27 cellular contexts compared by ENCODE assay signal in genomic region chr19:2790194-2790556, GRCh38.
"Had no signal": no experiment of that assay in that cellular context is flagged by ENCODE, and none has a peak within 500 bp of the region (broad histone marks: within the 10 kb centered on the region; RNA-seq: fewer than 3 reads in every experiment).

No MANE protein-coding gene starts in this region.

- H3K27me3 ChIP-seq: brain microvascular endothelial cell, dorsolateral prefrontal cortex, neural progenitor cell, upper lobe of left lung, vagina had no signal

- H3K36me3 ChIP-seq: neural progenitor cell had no signal

- H3K4me3 ChIP-seq: coronary artery, dorsolateral prefrontal cortex, neural progenitor cell, upper lobe of left lung, vagina had no signal

- H3K9me3 Mint-ChIP-seq: activated CD4-positive, alpha-beta memory T cell treated with anti-CD3 and anti-CD28 coated beads, Interleukin-2, amount 10 ng/mL, durations not matched to agents 7 days and 5 days; activated CD4-positive, alpha-beta T cell treated with anti-CD3 and anti-CD28 coated beads, Interleukin-2, amount 10 ng/mL, durations not matched to agents 24 days and 14 days; activated T-cell treated with anti-CD3 and anti-CD28 coated beads, Interleukin-2, amount 50 U/mL, for 24 hours; naive thymus-derived CD8-positive, alpha-beta T cell; neural progenitor cell; stimulated activated naive CD8-positive, alpha-beta T cell treated with anti-CD3 and anti-CD28 coated beads, Interleukin-15, amount 100 ng/mL, for 72 hours; T-helper 1 cell treated with Interleukin-12 subunit alpha and Interleukin-12 subunit beta and Interleukin-4 antibody, amounts not matched to agents 30 μg/mL and 1 μg/mL, for 36 hours had no signal

- H3K9ac ChIP-seq: neural progenitor cell had no signal

- ATAC-seq: left ventricle myocardium superior; naive thymus-derived CD8-positive, alpha-beta T cell; right cardiac atrium had no signal

- H3K9me3 ChIP-seq: upper lobe of left lung, vagina had no signal

- H3K27ac ChIP-seq: brain microvascular endothelial cell, coronary artery, dorsolateral prefrontal cortex, neural progenitor cell, upper lobe of left lung, vagina had no signal

- DNase-seq: activated CD4-positive, alpha-beta memory T cell treated with anti-CD3 and anti-CD28 coated beads, Interleukin-2, amount 10 ng/mL, durations not matched to agents 7 days and 5 days; activated CD4-positive, alpha-beta T cell treated with anti-CD3 and anti-CD28 coated beads, Interleukin-2, amount 10 ng/mL, durations not matched to agents 24 days and 14 days; activated CD4-positive, CD25-positive, alpha-beta regulatory T cell treated with anti-CD3 and anti-CD28 coated beads, Interleukin-2, amount 50 U/mL, for 72 hours; activated CD8-positive, alpha-beta memory T cell treated with anti-CD3 and anti-CD28 coated beads, Interleukin-2, amount 50 U/mL, for 48 hours; activated gamma-delta T cell; activated naive CD4-positive, alpha-beta T cell treated with anti-CD3 and anti-CD28 coated beads, Interleukin-2, amount 50 U/mL, for 16 hours; activated T-cell treated with anti-CD3 and anti-CD28 coated beads, Interleukin-2, amount 50 U/mL, for 24 hours; amniotic stem cell; brain microvascular endothelial cell; dorsolateral prefrontal cortex; effector memory CD4-positive, alpha-beta T cell; left ventricle myocardium superior; mammary epithelial cell; midbrain; naive thymus-derived CD8-positive, alpha-beta T cell; stimulated activated CD4-positive, alpha-beta T cell treated with anti-CD3 and anti-CD28 coated beads, Interleukin-2, amount 100 ng/mL, for 48 hours; stimulated activated naive CD8-positive, alpha-beta T cell treated with anti-CD3 and anti-CD28 coated beads, Interleukin-15, amount 100 ng/mL, for 72 hours; substantia nigra; SW 1271; T-helper 9 cell; upper lobe of left lung; WERI-Rb-1 had no signal

- H3K27me3 Mint-ChIP-seq: activated CD4-positive, alpha-beta memory T cell treated with anti-CD3 and anti-CD28 coated beads, Interleukin-2, amount 10 ng/mL, durations not matched to agents 7 days and 5 days; activated CD4-positive, alpha-beta T cell treated with anti-CD3 and anti-CD28 coated beads, Interleukin-2, amount 10 ng/mL, durations not matched to agents 24 days and 14 days; activated T-cell treated with anti-CD3 and anti-CD28 coated beads, Interleukin-2, amount 50 U/mL, for 24 hours; naive thymus-derived CD8-positive, alpha-beta T cell; stimulated activated naive CD8-positive, alpha-beta T cell treated with anti-CD3 and anti-CD28 coated beads, Interleukin-15, amount 100 ng/mL, for 72 hours had no signal

- H3K27ac Mint-ChIP-seq: activated CD4-positive, alpha-beta memory T cell treated with anti-CD3 and anti-CD28 coated beads, Interleukin-2, amount 10 ng/mL, durations not matched to agents 7 days and 5 days; activated CD4-positive, alpha-beta T cell treated with anti-CD3 and anti-CD28 coated beads, Interleukin-2, amount 10 ng/mL, durations not matched to agents 24 days and 14 days; naive thymus-derived CD8-positive, alpha-beta T cell; neural progenitor cell; T-helper 1 cell treated with Interleukin-12 subunit alpha and Interleukin-12 subunit beta and Interleukin-4 antibody, amounts not matched to agents 30 μg/mL and 1 μg/mL, for 36 hours had no signal

- H3K4me3 Mint-ChIP-seq: activated CD4-positive, alpha-beta memory T cell treated with anti-CD3 and anti-CD28 coated beads, Interleukin-2, amount 10 ng/mL, durations not matched to agents 7 days and 5 days; activated T-cell treated with anti-CD3 and anti-CD28 coated beads, Interleukin-2, amount 50 U/mL, for 24 hours; naive thymus-derived CD8-positive, alpha-beta T cell; neural progenitor cell; T-helper 1 cell treated with Interleukin-12 subunit alpha and Interleukin-12 subunit beta and Interleukin-4 antibody, amounts not matched to agents 30 μg/mL and 1 μg/mL, for 36 hours had no signal
